10 cellular contexts compared by ENCODE assay signal in genomic region chr1:199545780-199546179, GRCh38.
DNase-seq lines count a peak whose midpoint lies in the region; ATAC-seq, FAIRE-seq and TF ChIP-seq lines count a peak whose summit lies in the region.
"Had no signal": no experiment of that assay in that cellular context is flagged by ENCODE, and none has a peak within 500 bp of the region (broad histone marks: within the 10 kb centered on the region; RNA-seq: fewer than 3 reads in every experiment).

No MANE protein-coding gene starts in this region.

- H3K27ac ChIP-seq in breast epithelium: no peak overlapping the region
- H3K27ac ChIP-seq: gastroesophageal sphincter had no signal

- H3K4me1 ChIP-seq in breast epithelium: no peaks in the 10 kb centered on the region
- H3K4me1 ChIP-seq: gastroesophageal sphincter had no signal

- H3K9me3 ChIP-seq in breast epithelium: peaks cover 0 to 5% of the 10 kb centered on the region in 2 donors
- H3K9me3 ChIP-seq: gastroesophageal sphincter had no signal

- no peaks in the 10 kb centered on the region for H3K27me3 Mint-ChIP-seq in MCF 10A (ENCODE audit: insufficient read depth, unreplicated experiment)
- H3K27me3 Mint-ChIP-seq: activated CD4-positive, alpha-beta T cell treated with anti-CD3 and anti-CD28 coated beads, Interleukin-2, amount 10 ng/mL, durations not matched to agents 7 days and 5 days had no signal

- no peaks in the 10 kb centered on the region for H3K36me3 ChIP-seq in breast epithelium
- H3K36me3 ChIP-seq: gastroesophageal sphincter had no signal

- H3K4me3 Mint-ChIP-seq in MCF 10A (ENCODE audit: unreplicated experiment): no peak overlapping the region
- H3K4me3 Mint-ChIP-seq: activated CD4-positive, alpha-beta T cell treated with anti-CD3 and anti-CD28 coated beads, Interleukin-2, amount 10 ng/mL, durations not matched to agents 7 days and 5 days had no signal

- no peaks in the 10 kb centered on the region for H3K36me3 Mint-ChIP-seq in MCF 10A (ENCODE audit: insufficient read depth, unreplicated experiment)

- no peaks in the 10 kb centered on the region for H3K4me1 Mint-ChIP-seq in MCF 10A (ENCODE audit: insufficient read depth, unreplicated experiment)
- H3K4me1 Mint-ChIP-seq: activated CD4-positive, alpha-beta T cell treated with anti-CD3 and anti-CD28 coated beads, Interleukin-2, amount 10 ng/mL, durations not matched to agents 7 days and 5 days had no signal

- FAIRE-seq in urothelium cell line (lab: Jason Lieb, UNC): no peak

- CTCF ChIA-PET in MCF 10A (lab: Yijun Ruan, JAX): interaction anchor here (0.5 to 1.2 kb wide), 7 partner anchors 19 to 1010 kb away, joined by 3 to 4 read pairs (median 3); no protein-coding TSS in a partner anchor

- TF ChIP-seq CTCF in MCF 10A (IDR thresholded peaks at IDR 0.05; ENCODE audit: unreplicated experiment) (peak; percentile 36), breast epithelium (IDR thresholded peaks at IDR 0.05) (no peak), cardiac fibroblast (IDR thresholded peaks at IDR 0.05; ENCODE audit: low read depth, low read length) (peak; percentile 38)

- intact Hi-C loops in MCF 10A (cut with micrococcal nuclease): no loop called here
- intact Hi-C loops in breast epithelium (cut with DNase I; ENCODE audit: low total_unique reads): no loop called here

- DNase-seq in MCF 10A (ENCODE audit: unreplicated experiment): peak; percentile 41
- no peak for DNase-seq in breast epithelium (ENCODE audit: low spot score in 2 of 2)
- peak; percentile 3 to 16 for DNase-seq in cardiac fibroblast (ENCODE audit: low read depth in 2 of 2)
- peak; percentile 17 for DNase-seq in urothelium cell line (ENCODE audit: low spot score)
- no peak for DNase-seq in NCI-H2227 treated with DMSO at 0.1 percent for 48 hours (lab: John Stamatoyannopoulos, UW)
- DNase-seq in hepatic stellate cell (ENCODE audit: low spot score): no peak
- DNase-seq: activated CD4-positive, alpha-beta T cell treated with anti-CD3 and anti-CD28 coated beads, Interleukin-2, amount 10 ng/mL, durations not matched to agents 7 days and 5 days had no signal

- no TSS peak for BruUV-seq in MCF 10A (replicated peaks; lab: Mats Ljungman, UMichigan)

- H3K27ac Mint-ChIP-seq in MCF 10A (ENCODE audit: low read depth, unreplicated experiment): no peak overlapping the region
- H3K27ac Mint-ChIP-seq: activated CD4-positive, alpha-beta T cell treated with anti-CD3 and anti-CD28 coated beads, Interleukin-2, amount 10 ng/mL, durations not matched to agents 7 days and 5 days had no signal

- no peak for TF ChIP-seq POLR2A in breast epithelium (IDR thresholded peaks at IDR 0.05)

- H3K27me3 ChIP-seq in breast epithelium: no peaks in the 10 kb centered on the region
- H3K27me3 ChIP-seq: gastroesophageal sphincter had no signal

- ATAC-seq in HG03469 (IDR thresholded peaks at IDR 0.05; ENCODE audit: unreplicated experiment): peak; percentile 30
- ATAC-seq in GM19395 (IDR thresholded peaks at IDR 0.05; ENCODE audit: unreplicated experiment): no peak
- ATAC-seq: gastroesophageal sphincter had no signal

- peaks cover 7% of the 10 kb centered on the region for H3K9me3 Mint-ChIP-seq in MCF 10A (ENCODE audit: unreplicated experiment)
- H3K9me3 Mint-ChIP-seq: activated CD4-positive, alpha-beta T cell treated with anti-CD3 and anti-CD28 coated beads, Interleukin-2, amount 10 ng/mL, durations not matched to agents 7 days and 5 days had no signal

- no peak overlapping the region for H3K4me3 ChIP-seq in breast epithelium
- H3K4me3 ChIP-seq in cardiac fibroblast (replicated peaks in 1 of 2; ENCODE audit: low read depth in 2 of 2, low read length in 2 of 2): no peak overlapping the region
- H3K4me3 ChIP-seq: gastroesophageal sphincter had no signal

- POLR2A ChIA-PET in MCF 10A (lab: Yijun Ruan, JAX): interaction anchor here (0.7 kb wide), 1 partner anchor 463 kb away, joined by 3 read pairs; no protein-coding TSS in a partner anchor

Comparison
In these comparisons a context has a peak if more than half of its experiments do, and no peak if none do; other contexts are left out.
1. DNase-seq: peak in MCF 10A (single experiment), cardiac fibroblast (2 of 2) and urothelium cell line (single experiment); none in breast epithelium (0 of 2), NCI-H2227 treated with DMSO at 0.1 percent for 48 hours (single experiment) and hepatic stellate cell (single experiment).
2. CTCF ChIP-seq: peak in MCF 10A (single experiment) and cardiac fibroblast (single experiment); none in breast epithelium (0 of 3).